15 cellular contexts compared by ENCODE assay signal in the genomic region with DNA sequence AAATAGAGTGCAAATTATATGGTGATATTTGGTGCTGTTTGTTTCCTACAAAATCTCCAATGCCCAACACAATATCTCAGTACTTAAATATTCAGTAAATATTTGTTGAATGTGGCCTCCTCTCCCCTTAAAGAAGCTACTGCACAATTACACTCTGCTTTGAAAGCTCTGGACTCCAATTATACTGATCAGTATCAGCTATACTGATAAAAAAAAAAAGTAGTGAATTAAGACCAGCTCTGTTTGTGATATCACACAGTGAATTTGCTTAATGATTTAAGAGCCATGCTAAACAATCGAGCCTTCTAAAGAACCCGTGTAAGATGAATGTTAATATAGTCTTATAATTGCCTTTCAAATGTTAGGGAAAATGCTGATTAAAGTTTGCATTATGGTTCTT.
A peak's percentile ranks its signal among the peaks of the same experiment; 100 is the strongest.
DNase-seq lines count a peak whose midpoint lies in the region; ATAC-seq and TF ChIP-seq lines count a peak whose summit lies in the region.
"Had no signal": no experiment of that assay in that cellular context is flagged by ENCODE, and none has a peak within 500 bp of the region (broad histone marks: within the 10 kb centered on the region; RNA-seq: fewer than 3 reads in every experiment).

No MANE protein-coding gene starts in this region.

- H3K9me3 ChIP-seq in BE2C = no peaks in the 10 kb centered on the region
- H3K9me3 ChIP-seq: BLaER1 treated with 17β-estradiol and CSF1 and Interleukin-3, amounts not matched to agents 10 nM and 100 nM; Caco-2 had no signal

- H3K4me3 ChIP-seq in BE2C (ENCODE audit: low read depth, low read length) = peak overlapping the region; percentile 43
- H3K4me3 ChIP-seq: BLaER1 treated with 17β-estradiol and CSF1 and Interleukin-3, amounts not matched to agents 10 nM and 100 nM had no signal

- H3K9me3 Mint-ChIP-seq in progenitor cell of endocrine pancreas (ENCODE audit: low read depth) = peaks cover 3% of the 10 kb centered on the region

- no peak overlapping the region for H3K27ac Mint-ChIP-seq in progenitor cell of endocrine pancreas
- H3K27ac Mint-ChIP-seq: CD4-positive, alpha-beta T cell; CD8-positive, alpha-beta T cell had no signal

- no peak for ATAC-seq in GM18867 (IDR thresholded peaks at IDR 0.05; ENCODE audit: unreplicated experiment)
- ATAC-seq: CD8-positive, alpha-beta T cell had no signal

- peak overlapping the region; percentile 90 for H3K27ac ChIP-seq in VCaP
- H3K27ac ChIP-seq: BLaER1 treated with 17β-estradiol and CSF1 and Interleukin-3, amounts not matched to agents 10 nM and 100 nM; C4-2B had no signal

- H3K36me3 Mint-ChIP-seq in progenitor cell of endocrine pancreas (ENCODE audit: insufficient read depth) = no peaks in the 10 kb centered on the region
- H3K36me3 Mint-ChIP-seq: CD8-positive, alpha-beta T cell had no signal

- H3K27me3 Mint-ChIP-seq in progenitor cell of endocrine pancreas = no peaks in the 10 kb centered on the region
- H3K27me3 Mint-ChIP-seq: CD4-positive, alpha-beta T cell had no signal

- no peaks in the 10 kb centered on the region for H3K27me3 ChIP-seq in BE2C
- H3K27me3 ChIP-seq: BLaER1 treated with 17β-estradiol and CSF1 and Interleukin-3, amounts not matched to agents 10 nM and 100 nM had no signal

- DNase-seq in BE2C (no peak), NCI-H69 (lab: John Stamatoyannopoulos, UW) (peak; percentile 56), progenitor cell of endocrine pancreas (ENCODE audit: low spot score, unreplicated experiment) (no peak)
- DNase-seq: 8988T; ACHN; Caco-2; Calu3; CD4-positive, alpha-beta T cell; CD8-positive, alpha-beta T cell; DMS79 treated with DMSO at 0.1 percent for 48 hours; GF-D8 had no signal

- no peak for TF ChIP-seq CTCF in BE2C (IDR thresholded peaks at IDR 0.05; ENCODE audit: low read depth, low read length)
- TF ChIP-seq CTCF in VCaP (conservative IDR thresholded peaks at IDR 0.05) = no peak
- TF ChIP-seq CTCF in progenitor cell of endocrine pancreas (IDR thresholded peaks at IDR 0.05; ENCODE audit: unreplicated experiment) = no peak

- H3K4me1 Mint-ChIP-seq in progenitor cell of endocrine pancreas (ENCODE audit: low read depth) = peaks cover 14% of the 10 kb centered on the region

- no peaks in the 10 kb centered on the region; the same call in 1 of the 2 replicates for H3K4me1 ChIP-seq in BE2C
- H3K4me1 ChIP-seq: BLaER1 treated with 17β-estradiol and CSF1 and Interleukin-3, amounts not matched to agents 10 nM and 100 nM; Caco-2 had no signal

- no peaks in the 10 kb centered on the region for H3K36me3 ChIP-seq in BE2C
- H3K36me3 ChIP-seq: BLaER1 treated with 17β-estradiol and CSF1 and Interleukin-3, amounts not matched to agents 10 nM and 100 nM had no signal

- H3K4me3 Mint-ChIP-seq in progenitor cell of endocrine pancreas (ENCODE audit: low read depth) = no peak overlapping the region
- H3K4me3 Mint-ChIP-seq: CD4-positive, alpha-beta T cell; CD8-positive, alpha-beta T cell had no signal
